Comparison of ENCODE assay signal across 8 cellular contexts in the genomic region with DNA sequence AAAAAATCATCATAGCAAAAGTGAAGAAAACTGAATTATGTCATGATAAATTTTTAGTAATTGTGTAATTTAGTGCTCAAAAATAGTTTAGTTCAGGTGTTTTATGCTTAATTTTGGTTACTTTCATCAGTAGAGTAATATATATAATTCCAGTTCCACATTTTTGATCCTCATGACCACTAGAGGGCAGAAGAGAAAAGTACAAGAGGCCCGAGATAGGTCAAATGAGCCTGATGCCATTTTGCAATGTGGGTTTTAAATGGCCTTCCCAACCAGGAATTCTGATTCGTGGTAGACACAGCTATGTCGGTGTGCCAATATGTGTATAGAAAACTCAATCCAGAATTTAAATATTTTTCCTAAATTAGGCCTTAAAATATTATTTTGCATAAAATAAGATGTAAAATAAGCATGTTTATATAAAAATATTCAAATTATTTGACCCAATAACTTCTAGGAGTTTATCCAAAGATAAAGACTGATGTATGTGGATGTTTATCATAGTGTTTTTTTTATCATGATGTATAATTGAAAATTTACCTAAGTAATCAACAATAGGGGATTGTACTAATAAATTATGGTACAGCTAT.
A peak's percentile ranks its signal among the peaks of the same experiment; 100 is the strongest.
DNase-seq lines count a peak whose midpoint lies in the region; ATAC-seq, FAIRE-seq and TF ChIP-seq lines count a peak whose summit lies in the region.

No MANE protein-coding gene starts in this region.

- H2BK20ac ChIP-seq in IMR-90 (ENCODE audit: low read depth, low read length), result no peak overlapping the region

- no peak overlapping the region for H2BK15ac ChIP-seq in IMR-90 (ENCODE audit: low read depth, low read length)

- H4K20me1 ChIP-seq in IMR-90 (ENCODE audit: insufficient read depth, low read length) (no peaks in the 10 kb centered on the region), OCI-LY7 (ENCODE audit: insufficient read depth, low read length) (no peaks in the 10 kb centered on the region)

- no peak overlapping the region for H3K56ac ChIP-seq in IMR-90 (ENCODE audit: extremely low read depth, insufficient read depth, low read length)

- no peaks in the 10 kb centered on the region for H3K27me3 ChIP-seq in IMR-90 (ENCODE audit: control insufficient read depth, insufficient read depth, low read length)
- H3K27me3 ChIP-seq in liver (ENCODE audit: control insufficient read depth in 4 of 4, insufficient read depth in 4 of 4, low read length in 3 of 4), result no peaks in the 10 kb centered on the region
- no peaks in the 10 kb centered on the region for H3K27me3 ChIP-seq in aorta (ENCODE audit: control insufficient read depth in 1 of 2, insufficient read depth in 2 of 2, low read length in 1 of 2)

- dilution Hi-C loops in IMR-90 (cut with HindIII; ENCODE audit: low sequenced_read_pairs, unreplicated experiment), result no loop called here

- H3K4me2 ChIP-seq in IMR-90 (ENCODE audit: low read depth, low read length) (no peak overlapping the region), OCI-LY7 (ENCODE audit: low read length) (no peak overlapping the region)

- no peak overlapping the region for H3K9ac ChIP-seq in IMR-90 (ENCODE audit: low read depth, low read length)
- H3K9ac ChIP-seq in liver (ENCODE audit: low read depth in 1 of 2, low read length in 2 of 2), result no peak overlapping the region

- H3K79me2 ChIP-seq in OCI-LY7 (ENCODE audit: insufficient read depth, low read depth, low read length), result no peaks in the 10 kb centered on the region

- H3K79me1 ChIP-seq in IMR-90 (ENCODE audit: low read depth in 1 of 2, low read length in 2 of 2), result no peaks in the 10 kb centered on the region

- H3K36me3 Mint-ChIP-seq in activated CD8-positive, alpha-beta memory T cell treated with anti-CD3 and anti-CD28 coated beads, Interleukin-2, amount 10 ng/mL, durations not matched to agents 7 days and 5 days, result no peaks in the 10 kb centered on the region

- intact Hi-C loops in IMR-90 (cut with micrococcal nuclease), result loop anchor here (1.0 to 5.0 kb wide), 3 partner anchors 165 to 356 kb away; no protein-coding TSS in a partner anchor
- intact Hi-C loops in OCI-LY7 (cut with micrococcal nuclease; ENCODE audit: unreplicated experiment), result loop anchor here (1.0 kb wide), 3 partner anchors 165 to 356 kb away; no protein-coding TSS in a partner anchor
- intact Hi-C loops in aorta (cut with DNase I), result loop anchor here in 1 of 2 donors (10.0 kb wide), 1 partner anchor 168 kb away; the partner anchor contains the start of gene RNASET2

- no peak overlapping the region for H2BK5ac ChIP-seq in IMR-90 (ENCODE audit: low read depth, low read length, poor library complexity, severe bottlenecking)

- no peak overlapping the region for H2BK120ac ChIP-seq in IMR-90 (ENCODE audit: low read depth, low read length)

- H4K5ac ChIP-seq in IMR-90 (ENCODE audit: low read depth, low read length), result no peak overlapping the region

- no peak overlapping the region for H4K8ac ChIP-seq in IMR-90 (ENCODE audit: low read depth in 2 of 2, low read length in 2 of 2)

- no peak for TF ChIP-seq POLR2A in IMR-90 (IDR thresholded peaks at IDR 0.05; ENCODE audit: low read depth, low read length)

- H3K4me3 ChIP-seq in IMR-90 (ENCODE audit: insufficient read depth, low read depth, low read length) (no peak overlapping the region), OCI-LY7 (ENCODE audit: low read depth, low read length, poor library complexity, severe bottlenecking) (no peak overlapping the region), liver (ENCODE audit: low read depth in 1 of 3, low read length in 3 of 3) (no peak overlapping the region), aorta (ENCODE audit: low read length in 2 of 2) (no peak overlapping the region)

- H3K18ac ChIP-seq in IMR-90 (ENCODE audit: low read depth, low read length), result no peak overlapping the region

- H2AFZ ChIP-seq in IMR-90 (replicated peaks; ENCODE audit: low read length, poor library complexity) (no peak overlapping the region), OCI-LY7 (ENCODE audit: low read length) (no peak overlapping the region)

- no peaks in the 10 kb centered on the region for H3K9me2 ChIP-seq in OCI-LY7 (ENCODE audit: insufficient read depth, low read length)

- DNase-seq in activated CD8-positive, alpha-beta memory T cell treated with anti-CD3 and anti-CD28 coated beads, Interleukin-2, amount 10 ng/mL, durations not matched to agents 7 days and 5 days, result no peak
- no peak for DNase-seq in activated CD8-positive, alpha-beta memory T cell treated with anti-CD3 and anti-CD28 coated beads for 24 hours
- DNase-seq in IMR-90 (peak; percentile 65), OCI-LY7 (ENCODE audit: low spot score) (peak; percentile 80), aorta (no peak)

- H3K4me3 Mint-ChIP-seq in activated CD8-positive, alpha-beta memory T cell treated with anti-CD3 and anti-CD28 coated beads, Interleukin-2, amount 10 ng/mL, durations not matched to agents 7 days and 5 days, result no peak overlapping the region

- no peak overlapping the region for H2AK9ac ChIP-seq in IMR-90 (replicated peaks; ENCODE audit: low read depth, low read length, poor library complexity)

- no peaks in the 10 kb centered on the region for H3K9me1 ChIP-seq in IMR-90 (ENCODE audit: insufficient read depth, low read length)

- CTCF ChIA-PET in activated CD8-positive, alpha-beta memory T cell treated with anti-CD3 and anti-CD28 coated beads, Interleukin-2, amount 10 ng/mL, durations not matched to agents 7 days and 5 days (lab: Charles Lee), result interaction anchor here (0.7 to 3.0 kb wide), 10 partner anchors 9 to 355 kb away, joined by 3 to 17 read pairs (median 3); no protein-coding TSS in a partner anchor
- CTCF ChIA-PET in IMR-90 (lab: Yijun Ruan, JAX), result interaction anchor here (0.5 to 2.4 kb wide), 4 partner anchors 167 to 1443 kb away, joined by 3 to 14 read pairs (median 6); no protein-coding TSS in a partner anchor
- CTCF ChIA-PET in OCI-LY7 (lab: Charles Lee; ENCODE audit: unreplicated experiment), result no interaction called here

- H3K9me3 Mint-ChIP-seq in activated CD8-positive, alpha-beta memory T cell treated with anti-CD3 and anti-CD28 coated beads, Interleukin-2, amount 10 ng/mL, durations not matched to agents 7 days and 5 days (ENCODE audit: low read depth), result no peaks in the 10 kb centered on the region

- BruUV-seq in IMR-90 (replicated peaks; lab: Mats Ljungman, UMichigan), result no TSS peak
- no TSS peak for BruUV-seq in OCI-LY7 (replicated peaks; lab: Mats Ljungman, UMichigan)

- POLR2A ChIA-PET in IMR-90 (lab: Charles Lee; ENCODE audit: unreplicated experiment) (no interaction called here), OCI-LY7 (lab: Charles Lee) (interaction anchor here (0.9 kb wide), 1 partner anchor 203 kb away, joined by 3 read pairs; no protein-coding TSS in a partner anchor)

- H3K4ac ChIP-seq in IMR-90 (ENCODE audit: low read depth, low read length), result no peak overlapping the region

- peak; percentile 36 for ATAC-seq in activated CD8-positive, alpha-beta memory T cell treated with anti-CD3 and anti-CD28 coated beads, Interleukin-2, amount 10 ng/mL, durations not matched to agents 7 days and 5 days
- ATAC-seq in IMR-90 (ENCODE audit: low read depth) (peak; percentile 71), aorta (ENCODE audit: low FRiP score) (peak; percentile 71)
- no peak for ATAC-seq in activated CD4-positive, CD25-positive, alpha-beta regulatory T cell treated with anti-CD3 and anti-CD28 coated beads, Interleukin-2, amount 50 U/mL, for 24 hours

- TF ChIP-seq RAD21 in IMR-90 (IDR thresholded peaks at IDR 0.05; ENCODE audit: low read length), result peak; percentile 68
- peak; percentile 85 to 90 for TF ChIP-seq RAD21 in liver (IDR thresholded peaks at IDR 0.05)

- H3K27ac Mint-ChIP-seq in activated CD8-positive, alpha-beta memory T cell treated with anti-CD3 and anti-CD28 coated beads, Interleukin-2, amount 10 ng/mL, durations not matched to agents 7 days and 5 days, result no peak overlapping the region

- peak; percentile 71 for TF ChIP-seq CTCF in IMR-90 (conservative IDR thresholded peaks at IDR 0.05; ENCODE audit: low read depth, low read length)
- peak; percentile 97 for TF ChIP-seq CTCF in OCI-LY7 (conservative IDR thresholded peaks at IDR 0.05; ENCODE audit: low read length)
- peak; percentile 65 for TF ChIP-seq CTCF in liver (IDR thresholded peaks at IDR 0.05; ENCODE audit: low read depth, low read length, missing input control)

- H4K91ac ChIP-seq in IMR-90 (ENCODE audit: insufficient read depth, low read depth, low read length), result no peak overlapping the region

- H3K4me1 Mint-ChIP-seq in activated CD8-positive, alpha-beta memory T cell treated with anti-CD3 and anti-CD28 coated beads, Interleukin-2, amount 10 ng/mL, durations not matched to agents 7 days and 5 days, result no peaks in the 10 kb centered on the region

- no peak overlapping the region for H3K14ac ChIP-seq in IMR-90 (replicated peaks; ENCODE audit: low read depth, low read length)

- FAIRE-seq in colon (lab: Jason Lieb, UNC), result peak; percentile 71

- peaks cover 9% of the 10 kb centered on the region for H3K27me3 Mint-ChIP-seq in activated CD8-positive, alpha-beta memory T cell treated with anti-CD3 and anti-CD28 coated beads, Interleukin-2, amount 10 ng/mL, durations not matched to agents 7 days and 5 days

- no CpG with 5 or more reads among the region's 3 CpGs for WGBS in IMR-90 (ENCODE audit: extremely low coverage in 2 of 2, insufficient read length in 1 of 2), 2 experiments
- WGBS in liver, result 2% methylated on average over 3 of the region's 3 CpGs
- 6 to 7% methylated on average over 3 of the region's 3 CpGs for WGBS in aorta, 2 donors

- H3K27ac ChIP-seq in IMR-90 (ENCODE audit: insufficient read depth, low read length), result no peak overlapping the region
- no peak overlapping the region for H3K27ac ChIP-seq in OCI-LY7 (ENCODE audit: low read depth, low read length, poor library complexity, severe bottlenecking)
- no peak overlapping the region for H3K27ac ChIP-seq in liver (ENCODE audit: low read depth in 1 of 2, low read length in 2 of 2)
- H3K27ac ChIP-seq in aorta (ENCODE audit: low read depth in 1 of 2, low read length in 2 of 2), result no peak overlapping the region

- in situ Hi-C loops in IMR-90 (cut with MboI; ENCODE audit: low sequenced_read_pairs), result loop anchor here (5.0 kb wide), 1 partner anchor 206 kb away; no protein-coding TSS in a partner anchor

- H3K36me3 ChIP-seq in IMR-90 (ENCODE audit: control insufficient read depth, insufficient read depth, low read length) (no peaks in the 10 kb centered on the region), OCI-LY7 (ENCODE audit: insufficient read depth, low read length) (no peaks in the 10 kb centered on the region), liver (ENCODE audit: control insufficient read depth in 4 of 4, insufficient read depth in 3 of 4, low read depth in 1 of 4, low read length in 3 of 4) (no peaks in the 10 kb centered on the region), aorta (ENCODE audit: control insufficient read depth in 1 of 2, insufficient read depth in 2 of 2, low read length in 1 of 2) (no peaks in the 10 kb centered on the region)

- H3K23ac ChIP-seq in IMR-90 (ENCODE audit: low read depth, low read length), result no peak overlapping the region

- H3K4me1 ChIP-seq in IMR-90 (ENCODE audit: control insufficient read depth, insufficient read depth, low read length) (no peaks in the 10 kb centered on the region), OCI-LY7 (ENCODE audit: insufficient read depth, low read length, poor library complexity, severe bottlenecking) (no peaks in the 10 kb centered on the region), liver (ENCODE audit: control insufficient read depth in 4 of 4, insufficient read depth in 4 of 4, low read length in 3 of 4) (no peaks in the 10 kb centered on the region), aorta (ENCODE audit: control insufficient read depth in 1 of 2, insufficient read depth in 2 of 2, low read length in 2 of 2) (no peaks in the 10 kb centered on the region)

- no peaks in the 10 kb centered on the region for H3K9me3 ChIP-seq in IMR-90 (ENCODE audit: control insufficient read depth, insufficient read depth, low read length)
- H3K9me3 ChIP-seq in OCI-LY7 (ENCODE audit: low read length), result no peaks in the 10 kb centered on the region
- no peaks in the 10 kb centered on the region for H3K9me3 ChIP-seq in liver (ENCODE audit: control insufficient read depth in 4 of 4, low read length in 3 of 4)
- H3K9me3 ChIP-seq in aorta (ENCODE audit: control insufficient read depth, low read length), result no peaks in the 10 kb centered on the region

- no peak overlapping the region for H2AK5ac ChIP-seq in IMR-90 (ENCODE audit: low read depth, low read length)

Comparison
In these comparisons a context has a peak if more than half of its experiments do, and no peak if none do; other contexts are left out.
1. ATAC-seq: peak in activated CD8-positive, alpha-beta memory T cell treated with anti-CD3 and anti-CD28 coated beads, Interleukin-2, amount 10 ng/mL, durations not matched to agents 7 days and 5 days (single experiment), IMR-90 (single experiment) and aorta (single experiment); none in activated CD4-positive, CD25-positive, alpha-beta regulatory T cell treated with anti-CD3 and anti-CD28 coated beads, Interleukin-2, amount 50 U/mL, for 24 hours (0 of 2).
2. DNase-seq: peak in IMR-90 (single experiment) and OCI-LY7 (single experiment); none in activated CD8-positive, alpha-beta memory T cell treated with anti-CD3 and anti-CD28 coated beads, Interleukin-2, amount 10 ng/mL, durations not matched to agents 7 days and 5 days (single experiment), activated CD8-positive, alpha-beta memory T cell treated with anti-CD3 and anti-CD28 coated beads for 24 hours (single experiment) and aorta (0 of 2).
3. Peak in every context shown above with its lines, with median percentiles within 50 percentile points of each other: CTCF ChIP-seq.